ENCODE assay signal across 25 cellular contexts in genomic region chr4:2359591-2360390, GRCh38. TPM values are rescaled to one million over a fixed set of nuclear protein-coding genes. Genes with fewer than 3 reads are reported as not detected.
"Had no signal": no experiment of that assay in that cellular context is flagged by ENCODE, and none has a peak within 500 bp of the region (broad histone marks: within the 10 kb centered on the region; RNA-seq: fewer than 3 reads in every experiment).

No MANE protein-coding gene starts in this region.

- H3K4me1 ChIP-seq: prostate gland had no signal

- ATAC-seq: activated T-cell treated with anti-CD3 and anti-CD28 coated beads, Interleukin-2, amount 50 U/mL, for 4 hours; body of pancreas; gastrocnemius medialis; left cardiac atrium had no signal

- H3K36me3 ChIP-seq: esophagus squamous epithelium, gastrocnemius medialis, prostate gland, tibial artery had no signal

- DNase-seq: activated naive CD4-positive, alpha-beta T cell treated with anti-CD3 and anti-CD28 coated beads, Interleukin-2, amount 10 ng/mL, durations not matched to agents 7 days and 5 days; activated T-cell treated with anti-CD3 and anti-CD28 coated beads, Interleukin-2, amount 50 U/mL, for 4 hours; anterior cingulate cortex; body of pancreas; esophagus squamous epithelium; gastrocnemius medialis; hypothalamus; left cardiac atrium; mesendoderm; stimulated activated CD4-positive, alpha-beta T cell treated with anti-CD3 and anti-CD28 coated beads, Interleukin-12 subunit alpha, Interleukin-12 subunit beta, amount 100 ng/mL, for 4 hours; stimulated activated CD4-positive, alpha-beta T cell treated with anti-CD3 and anti-CD28 coated beads, Interleukin-4, amount 100 ng/mL, for 4 hours; substantia nigra; T-helper 1 cell; T-helper 9 cell; tibial artery had no signal

- H3K36me3 Mint-ChIP-seq: activated naive CD4-positive, alpha-beta T cell treated with anti-CD3 and anti-CD28 coated beads, Interleukin-2, amount 10 ng/mL, durations not matched to agents 7 days and 5 days had no signal

- H3K27me3 ChIP-seq: body of pancreas, dorsolateral prefrontal cortex, esophagus squamous epithelium, gastrocnemius medialis, tibial artery had no signal

- H3K9me3 Mint-ChIP-seq: activated naive CD4-positive, alpha-beta T cell treated with anti-CD3 and anti-CD28 coated beads, Interleukin-2, amount 10 ng/mL, durations not matched to agents 7 days and 5 days; activated T-cell treated with anti-CD3 and anti-CD28 coated beads, Interleukin-2, amount 50 U/mL, for 4 hours; neural crest cell; stimulated activated naive CD8-positive, alpha-beta T cell treated with anti-CD3 and anti-CD28 coated beads, Interleukin-15, Interleukin-2, amounts not matched to agents 100 ng/mL and 50 ng/mL, for 24 hours had no signal

- H3K27me3 Mint-ChIP-seq: stimulated activated naive CD8-positive, alpha-beta T cell treated with anti-CD3 and anti-CD28 coated beads, Interleukin-15, Interleukin-2, amounts not matched to agents 100 ng/mL and 50 ng/mL, for 24 hours had no signal

- H3K4me3 ChIP-seq: body of pancreas, dorsolateral prefrontal cortex, esophagus squamous epithelium, gastrocnemius medialis, mucosa of descending colon, prostate gland, tibial artery had no signal

- H3K27ac Mint-ChIP-seq: activated naive CD4-positive, alpha-beta T cell treated with anti-CD3 and anti-CD28 coated beads, Interleukin-2, amount 10 ng/mL, durations not matched to agents 7 days and 5 days; stimulated activated naive CD8-positive, alpha-beta T cell treated with anti-CD3 and anti-CD28 coated beads, Interleukin-15, Interleukin-2, amounts not matched to agents 100 ng/mL and 50 ng/mL, for 24 hours had no signal

- H3K4me3 Mint-ChIP-seq: activated naive CD4-positive, alpha-beta T cell treated with anti-CD3 and anti-CD28 coated beads, Interleukin-2, amount 10 ng/mL, durations not matched to agents 7 days and 5 days; activated T-cell treated with anti-CD3 and anti-CD28 coated beads, Interleukin-2, amount 50 U/mL, for 4 hours; neural crest cell; stimulated activated naive CD8-positive, alpha-beta T cell treated with anti-CD3 and anti-CD28 coated beads, Interleukin-15, Interleukin-2, amounts not matched to agents 100 ng/mL and 50 ng/mL, for 24 hours had no signal

- H3K27ac ChIP-seq: body of pancreas, esophagus squamous epithelium, gastrocnemius medialis, prostate gland, tibial artery had no signal

- H3K9me3 ChIP-seq: body of pancreas, esophagus squamous epithelium, gastrocnemius medialis, mucosa of descending colon, prostate gland, tibial artery had no signal

RNA-seq across cellular contexts. Expression of gene CFAP99, which starts 59.0 kb away (rescaled TPM):
- total RNA-seq: activated T-cell treated with anti-CD3 and anti-CD28 coated beads, Interleukin-2, amount 50 U/mL, for 4 hours; body of pancreas; cardiac septum; gastrocnemius medialis; left cardiac atrium; lower leg skin; neural crest cell; osteocyte; skeletal muscle tissue; urinary bladder had no signal
